In the genomic region with DNA sequence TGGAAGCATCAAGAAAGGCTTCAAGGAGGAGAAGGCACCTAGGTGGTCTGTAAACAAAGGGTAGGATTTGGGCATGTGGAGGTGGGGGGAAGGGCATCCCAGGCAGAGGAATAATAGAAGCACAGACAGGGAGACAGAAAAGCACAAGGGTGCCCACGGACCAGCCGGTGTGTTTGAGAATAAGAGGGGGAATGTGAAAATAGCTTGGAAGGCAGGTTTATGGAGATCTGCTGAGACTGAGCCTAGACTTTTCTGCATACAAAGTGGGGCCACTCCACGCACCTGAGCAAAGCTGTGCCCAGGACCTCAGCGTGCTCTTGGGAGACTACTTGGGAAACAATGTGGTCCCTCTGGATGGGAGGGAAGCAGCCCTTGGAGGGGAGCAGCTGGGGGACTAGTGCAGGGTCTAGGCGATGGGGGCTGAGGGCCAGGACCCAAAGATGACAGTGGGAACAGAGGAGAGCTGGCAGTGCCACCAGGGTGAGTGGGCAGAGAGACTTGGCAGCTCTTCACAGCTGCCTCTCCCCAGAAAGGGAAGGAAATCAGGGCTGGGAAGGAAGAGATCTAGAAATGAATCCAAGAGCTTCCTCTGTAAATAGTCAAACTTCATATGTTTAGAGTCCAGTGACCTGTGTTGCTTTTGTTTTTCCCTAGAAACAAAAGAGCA, we compare ENCODE assay signal across 2 cellular contexts.
TF ChIP-seq lines count a peak whose summit lies in the region.

No MANE protein-coding gene starts in this region.

TF ChIP-seq in SK-N-SH, 30 proteins besides CTCF, POLR2A, EP300 and RAD21:
- TF ChIP-seq, protein P1, sequence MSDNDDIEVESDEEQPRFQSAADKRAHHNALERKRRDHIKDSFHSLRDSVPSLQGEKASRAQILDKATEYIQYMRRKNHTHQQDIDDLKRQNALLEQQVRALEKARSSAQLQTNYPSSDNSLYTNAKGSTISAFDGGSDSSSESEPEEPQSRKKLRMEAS (IDR thresholded peaks at IDR 0.05; ENCODE audit: low read depth) = no peak
- TF ChIP-seq EZH2phosphoT487 (IDR thresholded peaks at IDR 0.05; ENCODE audit: borderline replicate concordance, low read depth) (no peak), POLR2AphosphoS5 (IDR thresholded peaks at IDR 0.05; ENCODE audit: low read depth, low read length) (no peak), TCF12 (IDR thresholded peaks at IDR 0.05) (no peak)
- TF ChIP-seq, protein P2, sequence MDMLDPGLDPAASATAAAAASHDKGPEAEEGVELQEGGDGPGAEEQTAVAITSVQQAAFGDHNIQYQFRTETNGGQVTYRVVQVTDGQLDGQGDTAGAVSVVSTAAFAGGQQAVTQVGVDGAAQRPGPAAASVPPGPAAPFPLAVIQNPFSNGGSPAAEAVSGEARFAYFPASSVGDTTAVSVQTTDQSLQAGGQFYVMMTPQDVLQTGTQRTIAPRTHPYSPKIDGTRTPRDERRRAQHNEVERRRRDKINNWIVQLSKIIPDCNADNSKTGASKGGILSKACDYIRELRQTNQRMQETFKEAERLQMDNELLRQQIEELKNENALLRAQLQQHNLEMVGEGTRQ (IDR thresholded peaks at IDR 0.05; ENCODE audit: borderline replicate concordance, low read depth, low read length) = no peak

TF ChIP-seq in SK-N-SH treated with all-trans-retinoic acid at 6 μM for 48 hours, 23 proteins besides CTCF, POLR2A, EP300 and RAD21:
- TF ChIP-seq, protein P3, sequence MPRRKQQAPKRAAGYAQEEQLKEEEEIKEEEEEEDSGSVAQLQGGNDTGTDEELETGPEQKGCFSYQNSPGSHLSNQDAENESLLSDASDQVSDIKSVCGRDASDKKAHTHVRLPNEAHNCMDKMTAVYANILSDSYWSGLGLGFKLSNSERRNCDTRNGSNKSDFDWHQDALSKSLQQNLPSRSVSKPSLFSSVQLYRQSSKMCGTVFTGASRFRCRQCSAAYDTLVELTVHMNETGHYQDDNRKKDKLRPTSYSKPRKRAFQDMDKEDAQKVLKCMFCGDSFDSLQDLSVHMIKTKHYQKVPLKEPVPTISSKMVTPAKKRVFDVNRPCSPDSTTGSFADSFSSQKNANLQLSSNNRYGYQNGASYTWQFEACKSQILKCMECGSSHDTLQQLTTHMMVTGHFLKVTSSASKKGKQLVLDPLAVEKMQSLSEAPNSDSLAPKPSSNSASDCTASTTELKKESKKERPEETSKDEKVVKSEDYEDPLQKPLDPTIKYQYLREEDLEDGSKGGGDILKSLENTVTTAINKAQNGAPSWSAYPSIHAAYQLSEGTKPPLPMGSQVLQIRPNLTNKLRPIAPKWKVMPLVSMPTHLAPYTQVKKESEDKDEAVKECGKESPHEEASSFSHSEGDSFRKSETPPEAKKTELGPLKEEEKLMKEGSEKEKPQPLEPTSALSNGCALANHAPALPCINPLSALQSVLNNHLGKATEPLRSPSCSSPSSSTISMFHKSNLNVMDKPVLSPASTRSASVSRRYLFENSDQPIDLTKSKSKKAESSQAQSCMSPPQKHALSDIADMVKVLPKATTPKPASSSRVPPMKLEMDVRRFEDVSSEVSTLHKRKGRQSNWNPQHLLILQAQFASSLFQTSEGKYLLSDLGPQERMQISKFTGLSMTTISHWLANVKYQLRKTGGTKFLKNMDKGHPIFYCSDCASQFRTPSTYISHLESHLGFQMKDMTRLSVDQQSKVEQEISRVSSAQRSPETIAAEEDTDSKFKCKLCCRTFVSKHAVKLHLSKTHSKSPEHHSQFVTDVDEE (CRISPR knock-in tag; IDR thresholded peaks at IDR 0.05) = no peak
- TF ChIP-seq SNAI2 (CRISPR knock-in tag; IDR thresholded peaks at IDR 0.05) (no peak), ESRRG (CRISPR knock-in tag; IDR thresholded peaks at IDR 0.05) (no peak), ZNF70 (CRISPR knock-in tag; IDR thresholded peaks at IDR 0.05) (no peak), TOX (CRISPR knock-in tag; IDR thresholded peaks at IDR 0.05; ENCODE audit: borderline replicate concordance) (no peak), OSR1 (CRISPR knock-in tag; IDR thresholded peaks at IDR 0.05) (no peak), PPARA (CRISPR knock-in tag; IDR thresholded peaks at IDR 0.05; ENCODE audit: borderline replicate concordance) (no peak), BACH2 (CRISPR knock-in tag; IDR thresholded peaks at IDR 0.05; ENCODE audit: borderline replicate concordance) (no peak), ZC3H10 (CRISPR knock-in tag; IDR thresholded peaks at IDR 0.05) (no peak), ARNTL (CRISPR knock-in tag; IDR thresholded peaks at IDR 0.05; ENCODE audit: borderline replicate concordance, low read depth) (no peak), GLIS3 (CRISPR knock-in tag; IDR thresholded peaks at IDR 0.05) (no peak), ZFP30 (CRISPR knock-in tag; IDR thresholded peaks at IDR 0.05) (no peak), CSDC2 (CRISPR knock-in tag; IDR thresholded peaks at IDR 0.05) (no peak), TCF4 (CRISPR knock-in tag; IDR thresholded peaks at IDR 0.05; ENCODE audit: borderline replicate concordance) (no peak), ZNF8 (CRISPR knock-in tag; IDR thresholded peaks at IDR 0.05) (no peak), ZFP3 (CRISPR knock-in tag; IDR thresholded peaks at IDR 0.05) (no peak), RARB (CRISPR knock-in tag; IDR thresholded peaks at IDR 0.05) (no peak)
- TF ChIP-seq, protein P4, sequence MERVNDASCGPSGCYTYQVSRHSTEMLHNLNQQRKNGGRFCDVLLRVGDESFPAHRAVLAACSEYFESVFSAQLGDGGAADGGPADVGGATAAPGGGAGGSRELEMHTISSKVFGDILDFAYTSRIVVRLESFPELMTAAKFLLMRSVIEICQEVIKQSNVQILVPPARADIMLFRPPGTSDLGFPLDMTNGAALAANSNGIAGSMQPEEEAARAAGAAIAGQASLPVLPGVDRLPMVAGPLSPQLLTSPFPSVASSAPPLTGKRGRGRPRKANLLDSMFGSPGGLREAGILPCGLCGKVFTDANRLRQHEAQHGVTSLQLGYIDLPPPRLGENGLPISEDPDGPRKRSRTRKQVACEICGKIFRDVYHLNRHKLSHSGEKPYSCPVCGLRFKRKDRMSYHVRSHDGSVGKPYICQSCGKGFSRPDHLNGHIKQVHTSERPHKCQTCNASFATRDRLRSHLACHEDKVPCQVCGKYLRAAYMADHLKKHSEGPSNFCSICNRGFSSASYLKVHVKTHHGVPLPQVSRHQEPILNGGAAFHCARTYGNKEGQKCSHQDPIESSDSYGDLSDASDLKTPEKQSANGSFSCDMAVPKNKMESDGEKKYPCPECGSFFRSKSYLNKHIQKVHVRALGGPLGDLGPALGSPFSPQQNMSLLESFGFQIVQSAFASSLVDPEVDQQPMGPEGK (CRISPR knock-in tag; IDR thresholded peaks at IDR 0.05; ENCODE audit: borderline replicate concordance) = no peak
- TF ChIP-seq, protein P5, sequence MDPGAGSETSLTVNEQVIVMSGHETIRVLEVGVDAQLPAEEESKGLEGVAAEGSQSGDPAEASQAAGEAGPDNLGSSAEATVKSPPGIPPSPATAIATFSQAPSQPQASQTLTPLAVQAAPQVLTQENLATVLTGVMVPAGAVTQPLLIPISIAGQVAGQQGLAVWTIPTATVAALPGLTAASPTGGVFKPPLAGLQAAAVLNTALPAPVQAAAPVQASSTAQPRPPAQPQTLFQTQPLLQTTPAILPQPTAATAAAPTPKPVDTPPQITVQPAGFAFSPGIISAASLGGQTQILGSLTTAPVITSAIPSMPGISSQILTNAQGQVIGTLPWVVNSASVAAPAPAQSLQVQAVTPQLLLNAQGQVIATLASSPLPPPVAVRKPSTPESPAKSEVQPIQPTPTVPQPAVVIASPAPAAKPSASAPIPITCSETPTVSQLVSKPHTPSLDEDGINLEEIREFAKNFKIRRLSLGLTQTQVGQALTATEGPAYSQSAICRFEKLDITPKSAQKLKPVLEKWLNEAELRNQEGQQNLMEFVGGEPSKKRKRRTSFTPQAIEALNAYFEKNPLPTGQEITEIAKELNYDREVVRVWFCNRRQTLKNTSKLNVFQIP (CRISPR knock-in tag; IDR thresholded peaks at IDR 0.05; ENCODE audit: borderline replicate concordance, low read depth) = no peak
- TF ChIP-seq, protein P6, sequence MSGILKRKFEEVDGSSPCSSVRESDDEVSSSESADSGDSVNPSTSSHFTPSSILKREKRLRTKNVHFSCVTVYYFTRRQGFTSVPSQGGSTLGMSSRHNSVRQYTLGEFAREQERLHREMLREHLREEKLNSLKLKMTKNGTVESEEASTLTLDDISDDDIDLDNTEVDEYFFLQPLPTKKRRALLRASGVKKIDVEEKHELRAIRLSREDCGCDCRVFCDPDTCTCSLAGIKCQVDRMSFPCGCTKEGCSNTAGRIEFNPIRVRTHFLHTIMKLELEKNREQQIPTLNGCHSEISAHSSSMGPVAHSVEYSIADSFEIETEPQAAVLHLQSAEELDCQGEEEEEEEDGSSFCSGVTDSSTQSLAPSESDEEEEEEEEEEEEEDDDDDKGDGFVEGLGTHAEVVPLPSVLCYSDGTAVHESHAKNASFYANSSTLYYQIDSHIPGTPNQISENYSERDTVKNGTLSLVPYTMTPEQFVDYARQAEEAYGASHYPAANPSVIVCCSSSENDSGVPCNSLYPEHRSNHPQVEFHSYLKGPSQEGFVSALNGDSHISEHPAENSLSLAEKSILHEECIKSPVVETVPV (CRISPR knock-in tag; IDR thresholded peaks at IDR 0.05) = no peak
